In genomic region chr6:36807750-36808149, GRCh38 we compare ENCODE assay signal across 22 cellular contexts. TPM values are rescaled to one million over a fixed set of nuclear protein-coding genes. Genes with fewer than 3 reads are reported as not detected.
A peak's percentile ranks its signal among the peaks of the same experiment; 100 is the strongest.
DNase-seq lines count a peak whose midpoint lies in the region; ATAC-seq, FAIRE-seq and TF ChIP-seq lines count a peak whose summit lies in the region.
"Had no signal": no experiment of that assay in that cellular context is flagged by ENCODE, and none has a peak within 500 bp of the region (broad histone marks: within the 10 kb centered on the region; RNA-seq: fewer than 3 reads in every experiment).

No MANE protein-coding gene starts in this region.

- H3K27me3 ChIP-seq in cardiac muscle cell (no peaks in the 10 kb centered on the region), right atrium auricular region (no peaks in the 10 kb centered on the region), WERI-Rb-1 (ENCODE audit: insufficient read depth, low read depth, severe bottlenecking) (no peaks in the 10 kb centered on the region), mesendoderm (ENCODE audit: insufficient read depth, low read length, poor library complexity) (no peaks in the 10 kb centered on the region), small intestine (ENCODE audit: control insufficient read depth in 2 of 2, insufficient read depth in 2 of 2, low read length in 2 of 2) (no peaks in the 10 kb centered on the region)

- no peaks in the 10 kb centered on the region for H3K79me2 ChIP-seq in mesendoderm (ENCODE audit: control insufficient read depth, insufficient read depth, low read length)

- H3K27ac ChIP-seq in cardiac muscle cell (no peak overlapping the region), right atrium auricular region (no peak overlapping the region), WERI-Rb-1 (no peak overlapping the region), mesendoderm (ENCODE audit: low read depth, low read length) (no peak overlapping the region), small intestine (ENCODE audit: low read depth in 1 of 2, low read length in 1 of 2) (no peak overlapping the region)
- H3K27ac ChIP-seq: 22Rv1, A549, HL-60 had no signal

- CTCF ChIA-PET in GM10248 (lab: Yijun Ruan, JAX), result no interaction called here

- H3K4me1 ChIP-seq in cardiac muscle cell (ENCODE audit: low read depth), result no peaks in the 10 kb centered on the region
- peaks cover 0 to 8% of the 10 kb centered on the region in 2 donors for H3K4me1 ChIP-seq in right atrium auricular region
- no peaks in the 10 kb centered on the region for H3K4me1 ChIP-seq in mesendoderm (ENCODE audit: control insufficient read depth, low read depth, low read length)
- H3K4me1 ChIP-seq in small intestine (ENCODE audit: control insufficient read depth in 2 of 2, insufficient read depth in 1 of 2, low read depth in 1 of 2, low read length in 1 of 2), result no peaks in the 10 kb centered on the region
- H3K4me1 ChIP-seq: A549 had no signal

- no peak overlapping the region for H3K27ac Mint-ChIP-seq in activated naive CD4-positive, alpha-beta T cell treated with anti-CD3 and anti-CD28 coated beads, Interleukin-2, amount 50 U/mL, for 72 hours
- H3K27ac Mint-ChIP-seq: CD4-positive, alpha-beta memory T cell had no signal

- no peak for FAIRE-seq in small intestine (lab: Jason Lieb, UNC)
- FAIRE-seq: A549, GM12878, GM19239, K562 had no signal

- TF ChIP-seq CTCF in cardiac muscle cell (IDR thresholded peaks at IDR 0.05; ENCODE audit: low read depth, low read length), result peak; percentile 2
- no peak for TF ChIP-seq CTCF in right atrium auricular region (IDR thresholded peaks at IDR 0.05)
- TF ChIP-seq CTCF in WERI-Rb-1 (IDR thresholded peaks at IDR 0.05; ENCODE audit: low read depth, low read length), result 0 out of 2 replicates have a peak, but pooled peaks have one; percentile 4
- no peak for TF ChIP-seq CTCF in GM10248 (IDR thresholded peaks at IDR 0.05; ENCODE audit: control extremely low read depth, extremely low read depth, low read depth, missing control alignments)

- no peak overlapping the region for H4K5ac ChIP-seq in mesendoderm (ENCODE audit: low read length)

- no peak overlapping the region for H2BK120ac ChIP-seq in mesendoderm (ENCODE audit: low read depth, low read length)

- no peak overlapping the region for H4K8ac ChIP-seq in mesendoderm (ENCODE audit: low read depth, low read length)

- DNase-seq in cardiac muscle cell (ENCODE audit: low read depth in 1 of 2, low spot score in 1 of 2) (no peak), right atrium auricular region (ENCODE audit: low spot score) (no peak), WERI-Rb-1 (no peak), mesendoderm (peak; percentile 46), small intestine (no peak), GM10248 (ENCODE audit: extremely low spot score) (no peak)
- DNase-seq in activated naive CD4-positive, alpha-beta T cell treated with anti-CD3 and anti-CD28 coated beads, Interleukin-2, amount 50 U/mL, for 72 hours (ENCODE audit: low spot score in 2 of 2), result no peak
- DNase-seq: AML-193; CD4-positive, alpha-beta memory T cell; DMS153; DMS79; GF-D8; GOT3; IMR-90 had no signal

- no peak overlapping the region for H2AK5ac ChIP-seq in mesendoderm (ENCODE audit: low read length)

- H3K36me3 ChIP-seq in cardiac muscle cell, result no peaks in the 10 kb centered on the region
- no peaks in the 10 kb centered on the region for H3K36me3 ChIP-seq in right atrium auricular region
- H3K36me3 ChIP-seq in WERI-Rb-1, result no peaks in the 10 kb centered on the region
- H3K36me3 ChIP-seq in mesendoderm (ENCODE audit: control insufficient read depth, insufficient read depth, low read length), result no peaks in the 10 kb centered on the region
- H3K36me3 ChIP-seq in small intestine (ENCODE audit: control insufficient read depth in 2 of 2, insufficient read depth in 2 of 2, low read length in 2 of 2), result no peaks in the 10 kb centered on the region
- H3K36me3 ChIP-seq: HAP-1 had no signal

- ATAC-seq in activated naive CD4-positive, alpha-beta T cell treated with anti-CD3 and anti-CD28 coated beads, Interleukin-2, amount 50 U/mL, for 72 hours, result no peak
- ATAC-seq: A549, GM12878, K562 had no signal

- H2BK15ac ChIP-seq in mesendoderm (replicated peaks; ENCODE audit: low read depth), result no peak overlapping the region

- H3K4ac ChIP-seq in mesendoderm (ENCODE audit: low read depth, low read length), result no peak overlapping the region

- WGBS in mesendoderm (ENCODE audit: extremely low coverage, insufficient coverage, low lambda C conversion rate), result no CpG with 5 or more reads among the region's 7 CpGs
- 90 to 96% (median 91%) methylated on average over 7 of the region's 7 CpGs for WGBS in small intestine, 3 donors

- H3K9me3 Mint-ChIP-seq in activated naive CD4-positive, alpha-beta T cell treated with anti-CD3 and anti-CD28 coated beads, Interleukin-2, amount 50 U/mL, for 72 hours, result no peaks in the 10 kb centered on the region
- H3K9me3 Mint-ChIP-seq: CD4-positive, alpha-beta memory T cell had no signal

- no peak overlapping the region for H2BK5ac ChIP-seq in mesendoderm (ENCODE audit: low read length)

- H3K56ac ChIP-seq in mesendoderm (ENCODE audit: low read length), result no peak overlapping the region

- H3K4me2 ChIP-seq in mesendoderm (ENCODE audit: low read length), result no peak overlapping the region
- H3K4me2 ChIP-seq: A549 had no signal

- no peaks in the 10 kb centered on the region for H3K36me3 Mint-ChIP-seq in activated naive CD4-positive, alpha-beta T cell treated with anti-CD3 and anti-CD28 coated beads, Interleukin-2, amount 50 U/mL, for 72 hours
- H3K36me3 Mint-ChIP-seq: CD14-positive monocyte; CD4-positive, alpha-beta memory T cell had no signal

- no peak overlapping the region for H3K18ac ChIP-seq in mesendoderm (ENCODE audit: low read length)

- H3K9me3 ChIP-seq in cardiac muscle cell (ENCODE audit: low read depth) (no peaks in the 10 kb centered on the region), right atrium auricular region (no peaks in the 10 kb centered on the region), WERI-Rb-1 (ENCODE audit: severe bottlenecking) (no peaks in the 10 kb centered on the region), small intestine (ENCODE audit: control insufficient read depth, low read depth) (no peaks in the 10 kb centered on the region)
- H3K9me3 ChIP-seq: A549, HAP-1 had no signal

- H3K9ac ChIP-seq in mesendoderm (ENCODE audit: low read length), result no peak overlapping the region

- no peak overlapping the region for H3K23ac ChIP-seq in mesendoderm (ENCODE audit: low read length)

- no peak overlapping the region for H3K4me3 ChIP-seq in cardiac muscle cell
- no peak overlapping the region for H3K4me3 ChIP-seq in right atrium auricular region
- H3K4me3 ChIP-seq in WERI-Rb-1 (ENCODE audit: low read depth, low read length), result no peak overlapping the region
- no peak overlapping the region for H3K4me3 ChIP-seq in mesendoderm (ENCODE audit: low read length)
- H3K4me3 ChIP-seq in small intestine (ENCODE audit: low read depth in 1 of 2, low read length in 2 of 2), result no peak overlapping the region
- H3K4me3 ChIP-seq: A549, GM12878, HAP-1, K562 had no signal

- H3K79me1 ChIP-seq in mesendoderm (ENCODE audit: low read length), result no peaks in the 10 kb centered on the region

- POLR2A ChIA-PET in GM10248 (lab: Yijun Ruan, JAX), result no interaction called here

RNA-seq across cellular contexts. Expression of gene CPNE5, which starts 31.5 kb away (rescaled TPM):
- total RNA-seq in cardiac muscle cell (29.2 and 52.1 TPM in 2 replicates), right atrium auricular region (10 to 100 TPM; 36.7 to 47.4 TPM)
- polyA plus RNA-seq in cardiac muscle cell (51.6 and 56.5 TPM in 2 replicates), small intestine (10 to 100 TPM in 1 of 3 donors, 1 to 10 TPM in 2; 2.5 to 10.8 (median 5.7) TPM)
- 0.10 TPM for polyA plus RNA-seq in mesendoderm (2013, experiment 1 of 2)
- polyA plus RNA-seq in mesendoderm (2013, experiment 2 of 2), result 0.17 TPM
- total RNA-seq in activated naive CD4-positive, alpha-beta T cell treated with anti-CD3 and anti-CD28 coated beads, Interleukin-2, amount 50 U/mL, for 72 hours, result 1 to 10 TPM in 1 of 2 donors, under 1 TPM in 1; 0.25 to 3.0 TPM
- total RNA-seq: IMR-90 had no signal

Comparison
In these comparisons a context has a peak if more than half of its experiments do, and no peak if none do; other contexts are left out.
1. CTCF ChIP-seq: peak in cardiac muscle cell (single experiment) and WERI-Rb-1 (single experiment); none in right atrium auricular region (0 of 2) and GM10248 (single experiment).